Comparison of ENCODE assay signal across 29 cellular contexts in the genomic region with DNA sequence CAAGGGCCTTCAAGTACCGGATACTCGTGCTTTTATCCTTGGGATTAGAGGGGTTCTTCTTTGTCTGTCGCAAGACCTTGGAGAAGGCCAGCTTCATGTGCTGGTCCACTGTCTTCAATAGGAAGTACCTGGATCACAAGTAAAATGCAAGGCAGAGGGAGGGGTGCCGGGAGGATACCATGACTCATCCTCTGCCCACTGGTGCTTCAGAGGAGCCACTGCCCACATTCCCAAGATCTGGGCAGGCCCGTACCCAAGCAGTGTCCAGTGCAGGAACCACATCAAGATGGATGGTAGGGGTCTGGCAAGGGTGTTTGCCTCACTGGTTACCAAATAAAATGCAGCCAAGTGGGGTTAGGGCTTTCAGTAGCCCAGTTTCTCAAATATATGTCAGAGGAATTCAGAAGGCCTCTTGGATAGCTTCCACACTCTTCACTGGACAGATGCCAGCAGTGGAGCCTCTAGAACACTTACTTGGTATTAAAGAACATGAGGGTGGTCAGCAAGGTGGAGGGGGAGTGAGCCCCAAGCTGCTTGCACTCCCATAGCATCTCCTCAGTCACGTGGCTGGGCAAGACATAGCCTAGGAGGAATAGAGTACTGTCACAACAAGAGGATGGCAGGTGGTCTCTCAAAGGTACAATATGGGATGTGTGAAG. TPM values are rescaled to one million over a fixed set of nuclear protein-coding genes. Genes with fewer than 3 reads are reported as not detected.
A peak's percentile ranks its signal among the peaks of the same experiment; 100 is the strongest.
DNase-seq lines count a peak whose midpoint lies in the region; ATAC-seq and TF ChIP-seq lines count a peak whose summit lies in the region.
"Had no signal": no experiment of that assay in that cellular context is flagged by ENCODE, and none has a peak within 500 bp of the region (broad histone marks: within the 10 kb centered on the region; RNA-seq: fewer than 3 reads in every experiment).

No MANE protein-coding gene starts in this region.

- no peaks in the 10 kb centered on the region for H3K4me1 ChIP-seq in cardiac muscle cell (ENCODE audit: low read depth)
- peaks cover 10 to 19% of the 10 kb centered on the region in 2 donors for H3K4me1 ChIP-seq in adrenal gland (replicated peaks in 1 of 2)
- H3K4me1 ChIP-seq: BE2C had no signal

- no peak for TF ChIP-seq CTCF in cardiac muscle cell (IDR thresholded peaks at IDR 0.05; ENCODE audit: low read depth, low read length)
- no peak for TF ChIP-seq CTCF in adrenal gland (IDR thresholded peaks at IDR 0.05)

- ATAC-seq in left ventricle myocardium superior (no peak), HG02571 (IDR thresholded peaks at IDR 0.05; ENCODE audit: unreplicated experiment) (no peak)
- ATAC-seq: activated T-cell treated with anti-CD3 and anti-CD28 coated beads, Interleukin-2, amount 50 U/mL, for 4 hours; K562; naive thymus-derived CD8-positive, alpha-beta T cell had no signal

- peak overlapping the region; percentile 43 for H3K27ac ChIP-seq in cardiac muscle cell
- H3K27ac ChIP-seq in adrenal gland = peak overlapping the region in 3 of 5 donors; percentile 15 to 35 (median 33)
- H3K27ac ChIP-seq: esophagus muscularis mucosa, skin epidermis, testis, WERI-Rb-1 had no signal

- H3K9me3 ChIP-seq in cardiac muscle cell (ENCODE audit: low read depth) (no peaks in the 10 kb centered on the region), adrenal gland (replicated peaks in 1 of 3) (no peaks in the 10 kb centered on the region)
- H3K9me3 ChIP-seq: BE2C, esophagus muscularis mucosa, testis had no signal

- H3K36me3 ChIP-seq in cardiac muscle cell = peaks cover 41% of the 10 kb centered on the region
- peaks cover 0 to 43% of the 10 kb centered on the region in 2 donors for H3K36me3 ChIP-seq in adrenal gland (replicated peaks in 1 of 2)

- TF ChIP-seq POLR2A in adrenal gland (IDR thresholded peaks at IDR 0.05) = no peak

- H3K27me3 ChIP-seq in cardiac muscle cell (no peaks in the 10 kb centered on the region), adrenal gland (no peaks in the 10 kb centered on the region)
- H3K27me3 ChIP-seq: BE2C, esophagus muscularis mucosa, testis had no signal

- DNase-seq in cardiac muscle cell (ENCODE audit: low read depth in 1 of 2, low spot score in 1 of 2) (peak in 1 of 2 donors; percentile 56), left ventricle myocardium superior (no peak), adrenal gland (peak in 4 of 7 donors; percentile 28 to 68 (median 46)), glomerular visceral epithelial cell (ENCODE audit: extremely low spot score) (peak; percentile 42), T-helper 2 cell (no peak), SIG-M5 treated with dmso at 0.1 percent for 504 hours (lab: John Stamatoyannopoulos, UW; ENCODE audit: unreplicated experiment) (no peak)
- DNase-seq: activated CD4-positive, alpha-beta T cell treated with anti-CD3 and anti-CD28 coated beads for 48 hours; activated naive CD4-positive, alpha-beta T cell; activated T-cell treated with anti-CD3 and anti-CD28 coated beads, Interleukin-2, amount 50 U/mL, for 4 hours; anterior cingulate cortex; BE2C; caudate nucleus; DMS 273 treated with DMSO at 0.1 percent for 48 hours; foreskin melanocyte; kidney glomerular epithelial cell; naive thymus-derived CD8-positive, alpha-beta T cell; NCI-H1092; NCI-H1694; NCI-H446 treated with DMSO at 0.1 percent for 48 hours; occipital lobe; stimulated activated naive CD4-positive, alpha-beta T cell treated with Interleukin-2 at 50 U/mL for 16 hours; testis; WERI-Rb-1 had no signal

- WGBS in adrenal gland, 4 donors = 63 to 72% (median 67%) methylated on average over 6 of the region's 6 CpGs

- intact Hi-C loops in left ventricle myocardium superior (cut with micrococcal nuclease) (no loop called here), adrenal gland (cut with DNase I) (no loop called here)

- H3K4me3 ChIP-seq in cardiac muscle cell (no peak overlapping the region), adrenal gland (no peak overlapping the region)
- H3K4me3 ChIP-seq: esophagus muscularis mucosa, K562, lung, skin epidermis, testis had no signal

RNA-seq across cellular contexts. Expression of a gene that starts 3.6 kb away (rescaled TPM):
- 155 and 186 TPM in 2 replicates for total RNA-seq in cardiac muscle cell
- 118 and 179 TPM in 2 replicates for polyA plus RNA-seq in cardiac muscle cell
- 59.6 TPM for total RNA-seq in left ventricle myocardium superior
- 100 to 1,000 TPM; 113 to 208 (median 127) TPM for total RNA-seq in adrenal gland
- polyA plus RNA-seq in adrenal gland = 100 to 1,000 TPM; 145 to 171 (median 152) TPM

RNA-seq across cellular contexts. Expression of a gene that starts 10.9 kb away (rescaled TPM):
- total RNA-seq in cardiac muscle cell = 217 and 361 TPM in 2 replicates
- polyA plus RNA-seq in cardiac muscle cell = 280 and 310 TPM in 2 replicates
- total RNA-seq in left ventricle myocardium superior = 168 TPM
- 100 to 1,000 TPM in 7 of 8 donors, 10 to 100 TPM in 1; 87.2 to 442 (median 173) TPM for total RNA-seq in adrenal gland
- polyA plus RNA-seq in adrenal gland = 100 to 1,000 TPM; 102 to 578 (median 269) TPM

RNA-seq across cellular contexts. Expression of a gene that starts 14.4 kb away (rescaled TPM):
- total RNA-seq in cardiac muscle cell = 78.0 and 81.0 TPM in 2 replicates
- polyA plus RNA-seq in cardiac muscle cell = 54.6 and 96.2 TPM in 2 replicates
- total RNA-seq in left ventricle myocardium superior = 10.7 TPM
- 10 to 100 TPM; 18.4 to 87.9 (median 46.7) TPM for total RNA-seq in adrenal gland
- polyA plus RNA-seq in adrenal gland = 10 to 100 TPM; 22.8 to 65.2 (median 53.1) TPM

RNA-seq across cellular contexts. Expression of a gene that starts 25.6 kb away (rescaled TPM):
- total RNA-seq in cardiac muscle cell = 176 and 223 TPM in 2 replicates
- polyA plus RNA-seq in cardiac muscle cell = 276 and 277 TPM in 2 replicates
- total RNA-seq in left ventricle myocardium superior = 86.9 TPM
- total RNA-seq in adrenal gland = 100 to 1,000 TPM; 106 to 431 (median 177) TPM
- 100 to 1,000 TPM in 2 of 3 donors, 10 to 100 TPM in 1; 86.0 to 699 (median 442) TPM for polyA plus RNA-seq in adrenal gland

RNA-seq across cellular contexts. Expression of a gene that starts 42.7 kb away (rescaled TPM):
- total RNA-seq in cardiac muscle cell (63.3 and 76.5 TPM in 2 replicates), left ventricle myocardium superior (27.6 TPM), adrenal gland (100 to 1,000 TPM in 4 of 8 donors, 10 to 100 TPM in 4; 56.7 to 174 (median 102) TPM)
- polyA plus RNA-seq in cardiac muscle cell (60.4 and 84.7 TPM in 2 replicates), adrenal gland (100 to 1,000 TPM in 2 of 3 donors, 10 to 100 TPM in 1; 26.6 to 155 (median 129) TPM)
- total RNA-seq: SK-MEL-5 had no signal

Comparison
In these comparisons a context has a peak if more than half of its experiments do, and no peak if none do; other contexts are left out.
1. DNase-seq: peak in adrenal gland (4 of 7) and glomerular visceral epithelial cell (single experiment); none in left ventricle myocardium superior (single experiment), T-helper 2 cell (0 of 5) and SIG-M5 treated with dmso at 0.1 percent for 504 hours (single experiment).